In the genomic region with DNA sequence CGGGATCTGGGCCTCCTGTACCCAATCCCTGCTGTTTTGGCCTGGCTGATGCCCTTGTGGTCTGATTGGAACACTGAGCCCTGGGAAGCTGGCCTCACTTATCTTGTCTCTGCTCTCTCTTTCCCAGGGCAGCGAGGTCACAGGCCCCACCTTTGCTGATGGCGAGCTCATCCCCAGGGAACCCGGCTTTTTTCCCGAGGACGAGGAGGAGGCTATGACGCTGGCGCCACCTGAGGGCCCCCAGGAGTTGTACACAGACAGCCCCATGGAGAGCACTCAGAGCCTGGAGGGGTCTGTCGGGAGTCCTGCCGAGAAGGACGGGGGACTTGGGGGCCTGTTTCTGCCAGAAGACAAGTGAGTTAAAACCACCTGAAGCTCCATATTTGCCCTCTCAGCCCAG, we compare ENCODE assay signal across 11 cellular contexts.
A peak's percentile ranks its signal among the peaks of the same experiment; 100 is the strongest.
DNase-seq lines count a peak whose midpoint lies in the region; ATAC-seq and TF ChIP-seq lines count a peak whose summit lies in the region.
"Had no signal": no experiment of that assay in that cellular context is flagged by ENCODE, and none has a peak within 500 bp of the region (broad histone marks: within the 10 kb centered on the region; RNA-seq: fewer than 3 reads in every experiment).

No MANE protein-coding gene starts in this region.

- H3K36me3 ChIP-seq in DND-41 (ENCODE audit: insufficient read depth, low read length) (no peaks in the 10 kb centered on the region), HCT116 (ENCODE audit: control insufficient read depth in 1 of 2, insufficient read depth in 2 of 2, low read length in 2 of 2) (no peaks in the 10 kb centered on the region), WERI-Rb-1 (peaks cover 2% of the 10 kb centered on the region)
- H3K36me3 ChIP-seq: tibial artery had no signal

- H2AFZ ChIP-seq in DND-41 (ENCODE audit: low read depth, low read length) (no peak overlapping the region), HCT116 (ENCODE audit: low read depth, low read length, poor library complexity, severe bottlenecking) (no peak overlapping the region)

- intact Hi-C loops in HCT116 (cut with micrococcal nuclease) = loop anchor here (1.0 kb wide), 1 partner anchor 80 kb away; no protein-coding TSS in a partner anchor
- intact Hi-C loops in left colon (cut with DNase I, micrococcal nuclease) = no loop called here

- H3K27me3 ChIP-seq in DND-41 (ENCODE audit: insufficient read depth, low read length, poor library complexity) (no peaks in the 10 kb centered on the region), HCT116 (ENCODE audit: insufficient read depth, low read length) (no peaks in the 10 kb centered on the region), WERI-Rb-1 (ENCODE audit: insufficient read depth, low read depth, severe bottlenecking) (no peaks in the 10 kb centered on the region)

- H3K9me3 ChIP-seq in DND-41 (ENCODE audit: insufficient read depth, low read length, severe bottlenecking) = no peaks in the 10 kb centered on the region
- H3K9me3 ChIP-seq in HCT116 (ENCODE audit: control insufficient read depth in 1 of 2, insufficient read depth in 1 of 2, low read depth in 1 of 2, low read length in 2 of 2) = no peaks in the 10 kb centered on the region
- H3K9me3 ChIP-seq in WERI-Rb-1 (ENCODE audit: severe bottlenecking) = no peaks in the 10 kb centered on the region
- H3K9me3 ChIP-seq: tibial artery had no signal

- RAD21 ChIA-PET in HCT116 (lab: Charles Lee; ENCODE audit: low non-redundant PET in 1 of 2, low total read pairs in 2 of 2, uncharacterized antibody in 2 of 2, unreplicated experiment in 2 of 2) = interaction anchor here (0.6 to 1.7 kb wide), 7 partner anchors 28 to 128 kb away, joined by 3 to 10 read pairs (median 4); no protein-coding TSS in a partner anchor

- no peak for TF ChIP-seq POLR2A in HCT116 (IDR thresholded peaks at IDR 0.05; ENCODE audit: borderline replicate concordance, extremely low read depth, insufficient read depth, insufficient read length)

- ATAC-seq in DND-41 (ENCODE audit: insufficient read depth, low read depth) (no peak), HCT116 (peak; percentile 90), left colon (peak; percentile 46), HG02884 (IDR thresholded peaks at IDR 0.05; ENCODE audit: unreplicated experiment) (no peak), HG02970 (IDR thresholded peaks at IDR 0.05; ENCODE audit: low FRiP score, unreplicated experiment) (no peak)

- no peak overlapping the region for H3K27ac ChIP-seq in DND-41 (ENCODE audit: low read length)
- no peak overlapping the region for H3K27ac ChIP-seq in HCT116 (ENCODE audit: low read depth, low read length)
- H3K27ac ChIP-seq in WERI-Rb-1 = no peak overlapping the region
- H3K27ac ChIP-seq: tibial artery had no signal

- H3K4me1 ChIP-seq in DND-41 (ENCODE audit: insufficient read depth, low read length) (no peaks in the 10 kb centered on the region), HCT116 (ENCODE audit: control insufficient read depth in 1 of 2, insufficient read depth in 2 of 2, low read length in 2 of 2) (peaks cover 0 to 4% of the 10 kb centered on the region in 2 experiments; a peak in 1 of 4 replicates)
- H3K4me1 ChIP-seq: tibial artery had no signal

- no peaks in the 10 kb centered on the region for H3K9me2 ChIP-seq in HCT116 (ENCODE audit: insufficient read depth)

- no peak overlapping the region for H3K9ac ChIP-seq in DND-41 (ENCODE audit: low read depth, low read length)
- H3K9ac ChIP-seq in HCT116 (ENCODE audit: low read length) = no peak overlapping the region

- no TSS peak for BruUV-seq in HCT116 (replicated peaks; lab: Mats Ljungman, UMichigan)

- H3K79me2 ChIP-seq in DND-41 (ENCODE audit: insufficient read depth, low read length) (no peaks in the 10 kb centered on the region), HCT116 (ENCODE audit: insufficient read depth, low read length) (no peaks in the 10 kb centered on the region)

- CTCF ChIA-PET in HCT116 (lab: Charles Lee) = interaction anchor here (0.6 to 2.3 kb wide), 12 partner anchors 12 to 266 kb away, joined by 3 to 23 read pairs (median 5); no protein-coding TSS in a partner anchor

- H3K4me2 ChIP-seq in DND-41 (ENCODE audit: insufficient read depth, low read length) = no peak overlapping the region
- 0 out of 2 replicates have a peak overlapping the region, but pooled peaks have one; percentile 13 for H3K4me2 ChIP-seq in HCT116 (ENCODE audit: low read length)

- POLR2A ChIA-PET in HCT116 (lab: Charles Lee) = interaction anchor here (1.0 kb wide), 1 partner anchor 128 kb away, joined by 3 read pairs; no protein-coding TSS in a partner anchor

- no peak overlapping the region for H3K4me3 ChIP-seq in DND-41 (ENCODE audit: low read depth in 1 of 2, low read length in 2 of 2)
- H3K4me3 ChIP-seq in HCT116 (replicated peaks in 1 of 2; ENCODE audit: low read depth in 1 of 2, low read length in 2 of 2) = no peak overlapping the region
- H3K4me3 ChIP-seq in WERI-Rb-1 (ENCODE audit: low read depth, low read length) = no peak overlapping the region
- H3K4me3 ChIP-seq: tibial artery had no signal

- TF ChIP-seq RAD21 in HCT116 (IDR thresholded peaks at IDR 0.05; ENCODE audit: low read depth) = peak; percentile 89

- H4K20me1 ChIP-seq in DND-41 (ENCODE audit: insufficient read depth, low read length) (no peaks in the 10 kb centered on the region), HCT116 (ENCODE audit: insufficient read depth) (no peaks in the 10 kb centered on the region)

- no peak for DNase-seq in DND-41
- no peak for DNase-seq in HCT116 (ENCODE audit: low read depth, low spot score)
- DNase-seq in WERI-Rb-1 = peak; percentile 68
- DNase-seq in left colon = no peak
- no peak for DNase-seq in superior temporal gyrus (ENCODE audit: extremely low spot score)
- DNase-seq in activated gamma-delta T cell treated with Interleukin-2 at 50 U/mL for 16 hours = no peak
- DNase-seq: activated CD4-positive, alpha-beta T cell treated with anti-CD3 and anti-CD28 coated beads, Interleukin-2, amount 50 U/mL, for 4 hours; NCI-H510A; tibial artery had no signal

- peak; percentile 35 for TF ChIP-seq CTCF in DND-41 (IDR thresholded peaks at IDR 0.05; ENCODE audit: borderline replicate concordance, extremely low read depth, low read length, poor library complexity, severe bottlenecking)
- peak; percentile 68 to 81 (median 69) for TF ChIP-seq CTCF in HCT116 (IDR thresholded peaks at IDR 0.05 in 2 of 3, conservative IDR thresholded peaks at IDR 0.05 in 1 of 3; ENCODE audit: borderline replicate concordance in 1 of 3, insufficient read depth in 1 of 3, low read depth in 2 of 3, low read length in 2 of 3)
- peak; percentile 78 for TF ChIP-seq CTCF in WERI-Rb-1 (IDR thresholded peaks at IDR 0.05; ENCODE audit: low read depth, low read length)

TF ChIP-seq in HCT116, 20 proteins besides CTCF, POLR2A, EP300 and RAD21:
- TF ChIP-seq ELF1 (IDR thresholded peaks at IDR 0.05; ENCODE audit: borderline replicate concordance, low read depth) = no peak
- no peak for TF ChIP-seq POLR2AphosphoS5 (IDR thresholded peaks at IDR 0.05; ENCODE audit: low read depth, low read length)

Comparison
In these comparisons a context has a peak if more than half of its experiments do, and no peak if none do; other contexts are left out.
1. ATAC-seq: peak in HCT116 (single experiment) and left colon (single experiment); none in DND-41 (single experiment), HG02884 (single experiment) and HG02970 (single experiment).
2. Peak in every context shown above with its lines, with median percentiles within 50 percentile points of each other: CTCF ChIP-seq.